In genomic region chr5:67971223-67971830, GRCh38 we compare ENCODE assay signal across 13 cellular contexts.
A peak's percentile ranks its signal among the peaks of the same experiment; 100 is the strongest.
DNase-seq lines count a peak whose midpoint lies in the region; ATAC-seq and TF ChIP-seq lines count a peak whose summit lies in the region.
"Had no signal": no experiment of that assay in that cellular context is flagged by ENCODE, and none has a peak within 500 bp of the region (broad histone marks: within the 10 kb centered on the region; RNA-seq: fewer than 3 reads in every experiment).

No MANE protein-coding gene starts in this region.

- H3K27me3 ChIP-seq in lower lobe of right lung (ENCODE audit: low read depth): no peaks in the 10 kb centered on the region
- H3K27me3 ChIP-seq in transverse colon: no peaks in the 10 kb centered on the region
- H3K27me3 ChIP-seq: cardiac muscle cell had no signal

- 29 to 35% methylated on average over 3 to 4 of the region's 4 CpGs for WGBS in transverse colon (ENCODE audit: low coverage in 1 of 2), 2 donors

- ATAC-seq in lower lobe of right lung: peak; percentile 39 to 80
- ATAC-seq: activated CD8-positive, alpha-beta memory T cell treated with anti-CD3 and anti-CD28 coated beads, Interleukin-2, amount 10 ng/mL, durations not matched to agents 7 days and 5 days; natural killer cell treated with Interleukin-12 subunit alpha and Interleukin-12 subunit beta and Interleukin-15 and Interleukin-18, amount 100 ng/mL, for 72 hours had no signal

- H3K4me3 ChIP-seq in NB4 (ENCODE audit: low read depth, low read length) (no peak overlapping the region), lower lobe of right lung (no peak overlapping the region), transverse colon (no peak overlapping the region)
- H3K4me3 ChIP-seq: cardiac muscle cell had no signal

- peak overlapping the region; percentile 57 for H3K27ac ChIP-seq in lower lobe of right lung
- peak overlapping the region; percentile 19 to 59 (median 40) for H3K27ac ChIP-seq in transverse colon
- H3K27ac ChIP-seq: cardiac muscle cell had no signal

- intact Hi-C loops in lower lobe of right lung (cut with DNase I) (no loop called here), transverse colon (cut with DNase I; ENCODE audit: low total_unique reads) (no loop called here)

- no peak for TF ChIP-seq EP300 in transverse colon (IDR thresholded peaks at IDR 0.05; ENCODE audit: low read depth)

- TF ChIP-seq CTCF in NB4 (IDR thresholded peaks at IDR 0.05; ENCODE audit: low read depth, low read length) (no peak), lower lobe of right lung (IDR thresholded peaks at IDR 0.05) (no peak), transverse colon (IDR thresholded peaks at IDR 0.05) (no peak)

- in situ Hi-C loops in transverse colon (cut with MboI; ENCODE audit: low pct_ligation_motif_present in 1 of 4, low pct_unique_long_range_greater_than_20kb in 1 of 4, low sequenced_read_pairs in 3 of 4): no loop called here

- peak; percentile 23 for DNase-seq in NB4 (ENCODE audit: low read depth)
- DNase-seq in epidermal melanocyte (ENCODE audit: insufficient read length, low spot score): peak; percentile 44
- no peak for DNase-seq in lower lobe of right lung
- peak; percentile 13 for DNase-seq in transverse colon
- no peak for DNase-seq in NCI-H748 treated with DMSO at 0.1 percent for 48 hours (lab: John Stamatoyannopoulos, UW)
- DNase-seq in NCI-H1436 treated with DMSO at 0.1 percent for 48 hours (lab: John Stamatoyannopoulos, UW): no peak
- DNase-seq in activated gamma-delta T cell treated with Interleukin-2 at 50 U/mL for 16 hours: no peak
- DNase-seq: activated CD8-positive, alpha-beta memory T cell treated with anti-CD3 and anti-CD28 coated beads, Interleukin-2, amount 10 ng/mL, durations not matched to agents 7 days and 5 days; DMS79; Karpas-422; NCI-H510A had no signal

- TF ChIP-seq POLR2A in NB4 (IDR thresholded peaks at IDR 0.05; ENCODE audit: extremely low read depth, insufficient read length): no peak
- TF ChIP-seq POLR2A in transverse colon (IDR thresholded peaks at IDR 0.05): no peak

- H3K9me3 ChIP-seq in lower lobe of right lung: no peaks in the 10 kb centered on the region
- no peaks in the 10 kb centered on the region for H3K9me3 ChIP-seq in transverse colon

- H3K4me1 ChIP-seq in lower lobe of right lung: peaks cover 23% of the 10 kb centered on the region
- H3K4me1 ChIP-seq in transverse colon: peaks cover 0 to 25% (median 0%) of the 10 kb centered on the region in 4 donors

- H3K36me3 ChIP-seq in lower lobe of right lung (no peaks in the 10 kb centered on the region), transverse colon (no peaks in the 10 kb centered on the region)
- H3K36me3 ChIP-seq: cardiac muscle cell had no signal

Comparison
In these comparisons a context has a peak if more than half of its experiments do, and no peak if none do; other contexts are left out.
1. DNase-seq: peak in NB4 (single experiment), epidermal melanocyte (single experiment) and transverse colon (single experiment); none in lower lobe of right lung (single experiment), NCI-H748 treated with DMSO at 0.1 percent for 48 hours (single experiment), NCI-H1436 treated with DMSO at 0.1 percent for 48 hours (single experiment) and activated gamma-delta T cell treated with Interleukin-2 at 50 U/mL for 16 hours (single experiment).